ENCODE assay signal across 1 cellular context in genomic region chr12:115437061-115437567, GRCh38.
A peak's percentile ranks its signal among the peaks of the same experiment; 100 is the strongest.
TF ChIP-seq lines count a peak whose summit lies in the region.

No MANE protein-coding gene starts in this region.

TF ChIP-seq in HepG2, 621 proteins besides CTCF, POLR2A, EP300 and RAD21 (continued from another document and continues in another):
- no peak for TF ChIP-seq ZNF766 (CRISPR knock-in tag; IDR thresholded peaks at IDR 0.05; ENCODE audit: borderline replicate concordance)
- peak; percentile 92 for TF ChIP-seq ZNF646 (CRISPR knock-in tag; IDR thresholded peaks at IDR 0.05)
- TF ChIP-seq ZSCAN22 (CRISPR knock-in tag; IDR thresholded peaks at IDR 0.05) = no peak
- peak; percentile 22; the same call in 1 of the 2 replicates for TF ChIP-seq ZNF644 (CRISPR knock-in tag; IDR thresholded peaks at IDR 0.05; ENCODE audit: low read depth)
- peak; percentile 73 for TF ChIP-seq PAXIP1 (CRISPR knock-in tag; conservative IDR thresholded peaks at IDR 0.05)
- TF ChIP-seq ZNF354B (CRISPR knock-in tag; IDR thresholded peaks at IDR 0.05) = no peak
- TF ChIP-seq ZUFSP (CRISPR knock-in tag; IDR thresholded peaks at IDR 0.05; ENCODE audit: borderline replicate concordance) = no peak
- no peak for TF ChIP-seq FOSL1 (CRISPR knock-in tag; IDR thresholded peaks at IDR 0.05; ENCODE audit: borderline replicate concordance)
- TF ChIP-seq ELK4 (CRISPR knock-in tag; IDR thresholded peaks at IDR 0.05; ENCODE audit: borderline replicate concordance) = no peak
- TF ChIP-seq DRAP1 (CRISPR knock-in tag; IDR thresholded peaks at IDR 0.05) = peak; percentile 58; the same call in 1 of the 2 replicates
- no peak for TF ChIP-seq ZSCAN31 (CRISPR knock-in tag; IDR thresholded peaks at IDR 0.05; ENCODE audit: low read depth)
- no peak for TF ChIP-seq ARNT2 (CRISPR knock-in tag; IDR thresholded peaks at IDR 0.05; ENCODE audit: low read depth)
- TF ChIP-seq ZZZ3 (CRISPR knock-in tag; IDR thresholded peaks at IDR 0.05; ENCODE audit: borderline replicate concordance) = no peak
- TF ChIP-seq MXD3 (CRISPR knock-in tag; IDR thresholded peaks at IDR 0.05) = no peak
- no peak for TF ChIP-seq HNRNPK (IDR thresholded peaks at IDR 0.05; ENCODE audit: low read depth, low read length, poor library complexity, severe bottlenecking)
- no peak for TF ChIP-seq ZNF720 (CRISPR knock-in tag; IDR thresholded peaks at IDR 0.05)
- TF ChIP-seq MBNL3 (CRISPR knock-in tag; conservative IDR thresholded peaks at IDR 0.05) = no peak
- no peak for TF ChIP-seq TRIM24 (CRISPR knock-in tag; IDR thresholded peaks at IDR 0.05)
- TF ChIP-seq HOXA3 (CRISPR knock-in tag; IDR thresholded peaks at IDR 0.05) = 0 out of 2 replicates have a peak, but pooled peaks have one; percentile 21
- TF ChIP-seq MAX (IDR thresholded peaks at IDR 0.05) = peak; percentile 82
- no peak for TF ChIP-seq PLSCR1 (CRISPR knock-in tag; IDR thresholded peaks at IDR 0.05; ENCODE audit: borderline replicate concordance)
- TF ChIP-seq HBP1 (CRISPR knock-in tag; IDR thresholded peaks at IDR 0.05; ENCODE audit: low read depth) = 0 out of 2 replicates have a peak, but pooled peaks have one; percentile 45
- no peak for TF ChIP-seq ZIK1 (CRISPR knock-in tag; IDR thresholded peaks at IDR 0.05; ENCODE audit: borderline replicate concordance, low read depth)
- no peak for TF ChIP-seq ZNF576 (CRISPR knock-in tag; IDR thresholded peaks at IDR 0.05)
- no peak for TF ChIP-seq ELF4 (CRISPR knock-in tag; IDR thresholded peaks at IDR 0.05; ENCODE audit: borderline replicate concordance)
- TF ChIP-seq ZNF781 (CRISPR knock-in tag; IDR thresholded peaks at IDR 0.05; ENCODE audit: borderline replicate concordance, not compliant biosample characterization) = no peak
- no peak for TF ChIP-seq MIXL1 (CRISPR knock-in tag; IDR thresholded peaks at IDR 0.05)
- TF ChIP-seq THAP9 (CRISPR knock-in tag; IDR thresholded peaks at IDR 0.05; ENCODE audit: borderline replicate concordance) = no peak
- TF ChIP-seq ZNF749 (CRISPR knock-in tag; IDR thresholded peaks at IDR 0.05; ENCODE audit: borderline replicate concordance) = no peak
- TF ChIP-seq E2F2 (CRISPR knock-in tag; IDR thresholded peaks at IDR 0.05; ENCODE audit: borderline replicate concordance) = no peak
- peak; percentile 58; the same call in 1 of the 2 replicates for TF ChIP-seq KAT7 (CRISPR knock-in tag; IDR thresholded peaks at IDR 0.05; ENCODE audit: borderline replicate concordance)
- TF ChIP-seq FOXP1 (IDR thresholded peaks at IDR 0.05) = no peak
- no peak; the same call in none of the 2 replicates for TF ChIP-seq FOXP1 (CRISPR knock-in tag; IDR thresholded peaks at IDR 0.05)
- TF ChIP-seq IRF2 (CRISPR knock-in tag; IDR thresholded peaks at IDR 0.05) = peak; percentile 58; the same call in 1 of the 2 replicates
